In genomic region chr6:64520050-64520449, GRCh38 we compare ENCODE assay signal across 10 cellular contexts.
A peak's percentile ranks its signal among the peaks of the same experiment; 100 is the strongest.
DNase-seq lines count a peak whose midpoint lies in the region; ATAC-seq and TF ChIP-seq lines count a peak whose summit lies in the region.
"Had no signal": no experiment of that assay in that cellular context is flagged by ENCODE, and none has a peak within 500 bp of the region (broad histone marks: within the 10 kb centered on the region; RNA-seq: fewer than 3 reads in every experiment).

No MANE protein-coding gene starts in this region.

- no TSS peak for BruUV-seq in Calu3 (replicated peaks; lab: Mats Ljungman, UMichigan)

- peak; percentile 87 for DNase-seq in astrocyte of the hippocampus (ENCODE audit: low read depth, low spot score)
- DNase-seq in trophoblast cell: peak; percentile 0 to 57
- DNase-seq in Calu3: no peak
- DNase-seq in posterior cingulate gyrus: no peak
- DNase-seq in naive thymus-derived CD8-positive, alpha-beta T cell: no peak
- DNase-seq: stimulated activated CD4-positive, alpha-beta T cell treated with anti-CD3 and anti-CD28 coated beads, Interleukin-4, amount 100 ng/mL, for 24 hours had no signal

- H3K9me3 Mint-ChIP-seq in Calu3 (ENCODE audit: low read depth, unreplicated experiment): peaks cover 5% of the 10 kb centered on the region
- peaks cover 0 to 21% (median 4%) of the 10 kb centered on the region in 9 donors for H3K9me3 Mint-ChIP-seq in naive thymus-derived CD8-positive, alpha-beta T cell

- no peaks in the 10 kb centered on the region for H3K79me2 ChIP-seq in trophoblast cell (ENCODE audit: control insufficient read depth, insufficient read depth, low read length, poor library complexity)

- no peaks in the 10 kb centered on the region for H3K27me3 ChIP-seq in trophoblast cell (ENCODE audit: insufficient read depth, low read length)

- H2AFZ ChIP-seq in trophoblast cell (ENCODE audit: insufficient read depth, low read length, poor library complexity): no peak overlapping the region

- no peaks in the 10 kb centered on the region for H3K36me3 Mint-ChIP-seq in Calu3 (ENCODE audit: insufficient read depth, unreplicated experiment)
- no peaks in the 10 kb centered on the region for H3K36me3 Mint-ChIP-seq in naive thymus-derived CD8-positive, alpha-beta T cell

- peak overlapping the region; percentile 37 for H3K27ac ChIP-seq in trophoblast cell (ENCODE audit: low read depth, low read length)
- H3K27ac ChIP-seq: VCaP had no signal

- H4K12ac ChIP-seq in trophoblast cell (ENCODE audit: low read depth, low read length): no peak overlapping the region

- no peak overlapping the region for H3K23ac ChIP-seq in trophoblast cell (ENCODE audit: low read length)

- no peak overlapping the region for H3K4me3 ChIP-seq in trophoblast cell (ENCODE audit: low read depth, low read length)

- H2BK120ac ChIP-seq in trophoblast cell (ENCODE audit: insufficient read depth, low read length, poor library complexity): no peak overlapping the region

- no peak for TF ChIP-seq CTCF in Calu3 (IDR thresholded peaks at IDR 0.05; ENCODE audit: unreplicated experiment)

- no peaks in the 10 kb centered on the region for H3K9me3 ChIP-seq in trophoblast cell (ENCODE audit: insufficient read depth, low read depth, low read length)

- peaks cover 3% of the 10 kb centered on the region for H3K79me1 ChIP-seq in trophoblast cell (ENCODE audit: low read length)

- intact Hi-C loops in Calu3 (cut with micrococcal nuclease; ENCODE audit: unreplicated experiment): no loop called here
- intact Hi-C loops in posterior cingulate gyrus (cut with DNase I): no loop called here

- no peak overlapping the region for H2BK12ac ChIP-seq in trophoblast cell (ENCODE audit: low read length)

- H4K8ac ChIP-seq in trophoblast cell (ENCODE audit: low read depth, low read length): no peak overlapping the region

- no peak overlapping the region for H3K27ac Mint-ChIP-seq in Calu3 (ENCODE audit: unreplicated experiment)
- H3K27ac Mint-ChIP-seq in naive thymus-derived CD8-positive, alpha-beta T cell: no peak overlapping the region

- H4K91ac ChIP-seq in trophoblast cell (ENCODE audit: low read depth, low read length): no peak overlapping the region

- H3K9ac ChIP-seq in trophoblast cell (ENCODE audit: low read length): no peak overlapping the region

- no peak overlapping the region for H2AK5ac ChIP-seq in trophoblast cell (ENCODE audit: low read length)

- H3K36me3 ChIP-seq in trophoblast cell (ENCODE audit: control insufficient read depth in 1 of 2, insufficient read depth in 2 of 2, low read length in 2 of 2): no peaks in the 10 kb centered on the region

- H3K14ac ChIP-seq in trophoblast cell (ENCODE audit: low read length): no peak overlapping the region

- no peak overlapping the region for H3K4me3 Mint-ChIP-seq in Calu3 (ENCODE audit: low read depth, unreplicated experiment)
- no peak overlapping the region for H3K4me3 Mint-ChIP-seq in naive thymus-derived CD8-positive, alpha-beta T cell

- H3K4me1 ChIP-seq in trophoblast cell (ENCODE audit: control insufficient read depth in 1 of 2, insufficient read depth in 2 of 2, low read length in 2 of 2): no peaks in the 10 kb centered on the region

- no peak overlapping the region for H3K4ac ChIP-seq in trophoblast cell (ENCODE audit: low read depth, low read length)

- POLR2A ChIA-PET in naive thymus-derived CD8-positive, alpha-beta T cell (lab: Charles Lee): no interaction called here

- no peaks in the 10 kb centered on the region for H3K4me1 Mint-ChIP-seq in Calu3 (ENCODE audit: low read depth, unreplicated experiment)
- no peaks in the 10 kb centered on the region for H3K4me1 Mint-ChIP-seq in naive thymus-derived CD8-positive, alpha-beta T cell

- no peaks in the 10 kb centered on the region for H3K27me3 Mint-ChIP-seq in Calu3 (ENCODE audit: unreplicated experiment)
- H3K27me3 Mint-ChIP-seq in naive thymus-derived CD8-positive, alpha-beta T cell: no peaks in the 10 kb centered on the region

- no peak overlapping the region for H3K4me2 ChIP-seq in trophoblast cell (ENCODE audit: low read length)

- CTCF ChIA-PET in Calu3 (lab: Charles Lee): no interaction called here

- ATAC-seq in GM19035 (IDR thresholded peaks at IDR 0.05; ENCODE audit: unreplicated experiment) (peak; percentile 69), HG03521 (IDR thresholded peaks at IDR 0.05; ENCODE audit: unreplicated experiment) (peak; percentile 61), HG03139 (IDR thresholded peaks at IDR 0.05; ENCODE audit: unreplicated experiment) (no peak)
- no peak for ATAC-seq in naive thymus-derived CD8-positive, alpha-beta T cell

- no peak overlapping the region for H3K18ac ChIP-seq in trophoblast cell (ENCODE audit: low read length)

- no peak overlapping the region for H2BK5ac ChIP-seq in trophoblast cell (ENCODE audit: low read depth, low read length, poor library complexity)

Comparison
In these comparisons a context has a peak if more than half of its experiments do, and no peak if none do; other contexts are left out.
1. ATAC-seq: peak in GM19035 (single experiment) and HG03521 (single experiment); none in naive thymus-derived CD8-positive, alpha-beta T cell (0 of 2) and HG03139 (single experiment).
2. DNase-seq: peak in astrocyte of the hippocampus (single experiment) and trophoblast cell (2 of 2); none in Calu3 (single experiment), posterior cingulate gyrus (0 of 10) and naive thymus-derived CD8-positive, alpha-beta T cell (0 of 10).